Comparison of ENCODE assay signal across 19 cellular contexts in the genomic region with DNA sequence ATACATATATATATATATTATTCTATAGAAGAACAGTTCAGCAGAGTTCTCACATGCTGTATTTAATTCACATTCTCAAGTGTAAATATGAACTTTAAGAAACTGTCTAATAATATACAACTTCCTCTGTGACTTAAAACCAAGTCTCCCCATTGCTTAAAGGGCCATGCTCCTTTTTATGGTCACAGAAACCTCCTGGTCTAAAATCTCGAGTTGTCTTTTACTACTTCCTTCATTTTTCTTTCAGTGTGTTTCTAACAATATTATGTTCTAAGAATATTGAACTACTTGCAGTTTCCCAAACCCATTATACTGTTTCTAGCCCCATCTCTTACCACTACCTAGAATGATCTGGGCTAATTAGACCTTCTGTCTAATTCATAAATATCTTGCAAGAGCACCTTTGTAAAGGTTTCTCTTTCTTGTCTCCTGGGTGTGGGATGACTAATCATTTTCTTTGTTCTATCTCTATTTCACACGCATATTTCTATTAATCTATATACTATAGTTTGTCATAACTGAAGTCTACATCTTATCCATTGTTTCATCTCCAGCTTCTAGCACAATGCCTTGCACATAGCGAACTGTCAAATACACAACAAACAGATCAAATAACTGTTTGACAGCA. TPM values are rescaled to one million over a fixed set of nuclear protein-coding genes. Genes with fewer than 3 reads are reported as not detected.
DNase-seq lines count a peak whose midpoint lies in the region; ATAC-seq and TF ChIP-seq lines count a peak whose summit lies in the region.
"Had no signal": no experiment of that assay in that cellular context is flagged by ENCODE, and none has a peak within 500 bp of the region (broad histone marks: within the 10 kb centered on the region; RNA-seq: fewer than 3 reads in every experiment).

No MANE protein-coding gene starts in this region.

- H3K4me1 Mint-ChIP-seq in natural killer cell treated with Interleukin-12 subunit alpha and Interleukin-12 subunit beta and Interleukin-15 and Interleukin-18, amount 100 ng/mL, for 72 hours (ENCODE audit: low read depth in 2 of 2) = no peaks in the 10 kb centered on the region
- H3K4me1 Mint-ChIP-seq: naive thymus-derived CD8-positive, alpha-beta T cell had no signal

- no peak overlapping the region for H3K4me3 Mint-ChIP-seq in natural killer cell treated with Interleukin-12 subunit alpha and Interleukin-12 subunit beta and Interleukin-15 and Interleukin-18, amount 100 ng/mL, for 72 hours
- H3K4me3 Mint-ChIP-seq: activated CD8-positive, alpha-beta T cell treated with anti-CD3 and anti-CD28 coated beads, Interleukin-2, amount 10 ng/mL, durations not matched to agents 7 days and 5 days; naive thymus-derived CD8-positive, alpha-beta T cell; type B pancreatic cell had no signal

- H3K27ac ChIP-seq in body of pancreas = no peak overlapping the region

- ATAC-seq in GM18508 (IDR thresholded peaks at IDR 0.05; ENCODE audit: insufficient read depth, unreplicated experiment) = peak; percentile 72
- peak; percentile 18 for ATAC-seq in GM19468 (IDR thresholded peaks at IDR 0.05; ENCODE audit: extremely low read depth, unreplicated experiment)
- peak; percentile 79 for ATAC-seq in HG02884 (IDR thresholded peaks at IDR 0.05; ENCODE audit: unreplicated experiment)
- peak; percentile 82 for ATAC-seq in HG03565 (IDR thresholded peaks at IDR 0.05; ENCODE audit: unreplicated experiment)
- no peak for ATAC-seq in body of pancreas
- ATAC-seq in natural killer cell treated with Interleukin-12 subunit alpha and Interleukin-12 subunit beta and Interleukin-15 and Interleukin-18, amount 100 ng/mL, for 72 hours = no peak
- ATAC-seq: activated CD8-positive, alpha-beta T cell treated with anti-CD3 and anti-CD28 coated beads, Interleukin-2, amount 10 ng/mL, durations not matched to agents 7 days and 5 days; left ventricle myocardium superior; naive thymus-derived CD8-positive, alpha-beta T cell had no signal

- H3K27me3 ChIP-seq in body of pancreas = no peaks in the 10 kb centered on the region
- H3K27me3 ChIP-seq: dorsolateral prefrontal cortex had no signal

- H3K4me1 ChIP-seq in body of pancreas = no peaks in the 10 kb centered on the region

- H3K4me3 ChIP-seq in body of pancreas = no peak overlapping the region

- DNase-seq in body of pancreas = no peak
- no peak for DNase-seq in DMS79 (lab: John Stamatoyannopoulos, UW)
- no peak for DNase-seq in natural killer cell treated with Interleukin-12 subunit alpha and Interleukin-12 subunit beta and Interleukin-15 and Interleukin-18, amount 100 ng/mL, for 72 hours (ENCODE audit: low spot score)
- no peak for DNase-seq in NCI-H510A (lab: John Stamatoyannopoulos, UW)
- DNase-seq: activated CD8-positive, alpha-beta T cell treated with anti-CD3 and anti-CD28 coated beads, Interleukin-2, amount 10 ng/mL, durations not matched to agents 7 days and 5 days; activated effector memory CD4-positive, alpha-beta T cell treated with Interleukin-2 at 50 U/mL for 16 hours; dorsolateral prefrontal cortex; hypothalamus; left ventricle myocardium superior; naive thymus-derived CD8-positive, alpha-beta T cell; NCI-H187 treated with DMSO at 0.1 percent for 48 hours; NCI-H774; retina had no signal

- TF ChIP-seq POLR2A in body of pancreas (IDR thresholded peaks at IDR 0.05) = no peak

- no peak overlapping the region for H3K27ac Mint-ChIP-seq in natural killer cell treated with Interleukin-12 subunit alpha and Interleukin-12 subunit beta and Interleukin-15 and Interleukin-18, amount 100 ng/mL, for 72 hours
- H3K27ac Mint-ChIP-seq: activated CD8-positive, alpha-beta T cell treated with anti-CD3 and anti-CD28 coated beads, Interleukin-2, amount 10 ng/mL, durations not matched to agents 7 days and 5 days; type B pancreatic cell had no signal

- H3K36me3 ChIP-seq in body of pancreas (replicated peaks in 1 of 2; ENCODE audit: insufficient read depth in 1 of 2, low read depth in 2 of 2) = no peaks in the 10 kb centered on the region

- H3K36me3 Mint-ChIP-seq in natural killer cell treated with Interleukin-12 subunit alpha and Interleukin-12 subunit beta and Interleukin-15 and Interleukin-18, amount 100 ng/mL, for 72 hours = no peaks in the 10 kb centered on the region
- H3K36me3 Mint-ChIP-seq: naive thymus-derived CD8-positive, alpha-beta T cell; type B pancreatic cell had no signal

- no peak for TF ChIP-seq CTCF in body of pancreas (IDR thresholded peaks at IDR 0.05)

- no peaks in the 10 kb centered on the region for H3K9me3 ChIP-seq in body of pancreas

- no peaks in the 10 kb centered on the region for H3K9me3 Mint-ChIP-seq in natural killer cell treated with Interleukin-12 subunit alpha and Interleukin-12 subunit beta and Interleukin-15 and Interleukin-18, amount 100 ng/mL, for 72 hours
- H3K9me3 Mint-ChIP-seq: type B pancreatic cell had no signal

- no peaks in the 10 kb centered on the region for H3K27me3 Mint-ChIP-seq in natural killer cell treated with Interleukin-12 subunit alpha and Interleukin-12 subunit beta and Interleukin-15 and Interleukin-18, amount 100 ng/mL, for 72 hours
- H3K27me3 Mint-ChIP-seq: type B pancreatic cell had no signal

- intact Hi-C loops in body of pancreas (cut with DNase I) = no loop called here

- 75 to 78% methylated on average over 3 of the region's 3 CpGs for WGBS in body of pancreas, 2 donors

RNA-seq across cellular contexts. Expression of gene ERBB4, which starts 48.8 kb away (rescaled TPM):
- 1 to 10 TPM; 1.6 to 4.4 TPM for total RNA-seq in body of pancreas
- not detected for total RNA-seq in natural killer cell treated with Interleukin-12 subunit alpha and Interleukin-12 subunit beta and Interleukin-15 and Interleukin-18, amount 100 ng/mL, for 72 hours
- total RNA-seq: activated CD8-positive, alpha-beta T cell treated with anti-CD3 and anti-CD28 coated beads, Interleukin-2, amount 10 ng/mL, durations not matched to agents 7 days and 5 days; LHCN-M2; naive thymus-derived CD8-positive, alpha-beta T cell had no signal

Comparison
In these comparisons a context has a peak if more than half of its experiments do, and no peak if none do; other contexts are left out.
1. ATAC-seq: peak in GM18508 (single experiment), GM19468 (single experiment), HG02884 (single experiment) and HG03565 (single experiment); none in body of pancreas (single experiment) and natural killer cell treated with Interleukin-12 subunit alpha and Interleukin-12 subunit beta and Interleukin-15 and Interleukin-18, amount 100 ng/mL, for 72 hours (0 of 2).